Comparison of ENCODE assay signal across 20 cellular contexts in genomic region chr2:152243723-152244122, GRCh38.
DNase-seq lines count a peak whose midpoint lies in the region; ATAC-seq lines count a peak whose summit lies in the region.
"Had no signal": no experiment of that assay in that cellular context is flagged by ENCODE, and none has a peak within 500 bp of the region (broad histone marks: within the 10 kb centered on the region; RNA-seq: fewer than 3 reads in every experiment).

No MANE protein-coding gene starts in this region.

- no peak overlapping the region for H3K27ac Mint-ChIP-seq in T-helper 2 cell treated with Interferon-gamma antibody and Interleukin-4, amounts not matched to agents 5 μg/mL and 100 μg/mL, for 36 hours
- H3K27ac Mint-ChIP-seq: activated naive CD4-positive, alpha-beta T cell treated with anti-CD3 and anti-CD28 coated beads, Interleukin-2, amount 10 ng/mL, durations not matched to agents 7 days and 5 days; activated T-helper 1 cell treated with anti-CD3 and anti-CD28 coated beads, Interleukin-12 subunit alpha, Interleukin-12 subunit beta, Interleukin-2, Interleukin-4 antibody, amounts not matched to agents 30 ng/mL and 10 ng/mL and 1 ng/mL, durations not matched to agents 14 hours and 24 hours and 36 hours had no signal

- H3K9me3 ChIP-seq in right cardiac atrium (ENCODE audit: control insufficient read depth, low read length) = no peaks in the 10 kb centered on the region
- H3K9me3 ChIP-seq in mesenchymal stem cell (ENCODE audit: control insufficient read depth, low read length) = peaks cover 4% of the 10 kb centered on the region

- H3K79me1 ChIP-seq in mesenchymal stem cell (replicated peaks; ENCODE audit: low read length, poor library complexity, severe bottlenecking) = no peaks in the 10 kb centered on the region

- H3K4me1 ChIP-seq in right cardiac atrium (ENCODE audit: control insufficient read depth, insufficient read depth, low read length) = peaks cover 1% of the 10 kb centered on the region
- no peaks in the 10 kb centered on the region for H3K4me1 ChIP-seq in mesenchymal stem cell (ENCODE audit: control insufficient read depth, insufficient read depth, low read depth, low read length)
- H3K4me1 ChIP-seq: psoas muscle had no signal

- H3K18ac ChIP-seq in mesenchymal stem cell (ENCODE audit: low read depth in 1 of 2, low read length in 2 of 2) = peak overlapping the region in 1 of 2 experiments; percentile 39

- H2BK15ac ChIP-seq in mesenchymal stem cell (ENCODE audit: low read depth, poor library complexity, severe bottlenecking) = no peak overlapping the region

- H3K4me3 ChIP-seq in right cardiac atrium (ENCODE audit: low read length) (no peak overlapping the region), mesenchymal stem cell (ENCODE audit: insufficient read depth in 1 of 2, low read depth in 1 of 2, low read length in 2 of 2) (no peak overlapping the region)
- H3K4me3 ChIP-seq: psoas muscle, smooth muscle cell had no signal

- no peak overlapping the region for H2BK12ac ChIP-seq in mesenchymal stem cell (ENCODE audit: low read length in 2 of 2)

- H3K27me3 Mint-ChIP-seq in T-helper 2 cell treated with Interferon-gamma antibody and Interleukin-4, amounts not matched to agents 5 μg/mL and 100 μg/mL, for 36 hours (ENCODE audit: low read depth) = no peaks in the 10 kb centered on the region

- no peaks in the 10 kb centered on the region for H3K36me3 Mint-ChIP-seq in T-helper 2 cell treated with Interferon-gamma antibody and Interleukin-4, amounts not matched to agents 5 μg/mL and 100 μg/mL, for 36 hours (ENCODE audit: low read depth)
- H3K36me3 Mint-ChIP-seq: activated naive CD4-positive, alpha-beta T cell treated with anti-CD3 and anti-CD28 coated beads, Interleukin-2, amount 10 ng/mL, durations not matched to agents 7 days and 5 days had no signal

- H3K27me3 ChIP-seq in right cardiac atrium (ENCODE audit: control insufficient read depth, insufficient read depth) (no peaks in the 10 kb centered on the region), mesenchymal stem cell (ENCODE audit: control insufficient read depth in 1 of 2, insufficient read depth in 1 of 2, low read length in 2 of 2) (no peaks in the 10 kb centered on the region)

- no peak overlapping the region for H2AK5ac ChIP-seq in mesenchymal stem cell (ENCODE audit: low read length, severe bottlenecking)

- H3K9me3 Mint-ChIP-seq in T-helper 2 cell treated with Interferon-gamma antibody and Interleukin-4, amounts not matched to agents 5 μg/mL and 100 μg/mL, for 36 hours = peaks cover 4% of the 10 kb centered on the region
- H3K9me3 Mint-ChIP-seq: activated T-helper 1 cell treated with anti-CD3 and anti-CD28 coated beads, Interleukin-12 subunit alpha, Interleukin-12 subunit beta, Interleukin-2, Interleukin-4 antibody, amounts not matched to agents 30 ng/mL and 10 ng/mL and 1 ng/mL, durations not matched to agents 14 hours and 24 hours and 36 hours; central memory CD8-positive, alpha-beta T cell had no signal

- H3K27ac ChIP-seq in caudate nucleus (ENCODE audit: low read depth, low read length) (peak overlapping the region; percentile 20), right cardiac atrium (ENCODE audit: low read length) (peak overlapping the region; percentile 2), mesenchymal stem cell (ENCODE audit: low read length, poor library complexity, severe bottlenecking) (no peak overlapping the region)
- H3K27ac ChIP-seq: psoas muscle had no signal

- intact Hi-C loops in right cardiac atrium (cut with DNase I) = no loop called here

- no peak overlapping the region for H4K8ac ChIP-seq in mesenchymal stem cell (ENCODE audit: low read length)

- H2BK5ac ChIP-seq in mesenchymal stem cell (ENCODE audit: low read depth, low read length, poor library complexity, severe bottlenecking) = no peak overlapping the region

- H3K9ac ChIP-seq in mesenchymal stem cell (ENCODE audit: low read length) = no peak overlapping the region

- ATAC-seq in right cardiac atrium = peak in 1 of 2 donors; percentile 65
- ATAC-seq in GM18498 (IDR thresholded peaks at IDR 0.05; ENCODE audit: unreplicated experiment) = no peak
- ATAC-seq: psoas muscle had no signal

- no peak overlapping the region for H3K23ac ChIP-seq in mesenchymal stem cell (ENCODE audit: low read length in 2 of 2)

- H3K36me3 ChIP-seq in mesenchymal stem cell (ENCODE audit: control insufficient read depth in 1 of 2, insufficient read depth in 2 of 2, low read depth in 1 of 2, low read length in 2 of 2) = no peaks in the 10 kb centered on the region

- H2AFZ ChIP-seq in mesenchymal stem cell (ENCODE audit: low read depth, low read length) = no peak overlapping the region

- 51% methylated on average over 1 of the region's 1 CpG for WGBS in right cardiac atrium
- 80% methylated on average over 1 of the region's 1 CpG for WGBS in mesenchymal stem cell

- H4K91ac ChIP-seq in mesenchymal stem cell (ENCODE audit: low read length) = no peak overlapping the region

- H3K4me3 Mint-ChIP-seq in T-helper 2 cell treated with Interferon-gamma antibody and Interleukin-4, amounts not matched to agents 5 μg/mL and 100 μg/mL, for 36 hours = no peak overlapping the region
- H3K4me3 Mint-ChIP-seq: activated naive CD4-positive, alpha-beta T cell treated with anti-CD3 and anti-CD28 coated beads, Interleukin-2, amount 10 ng/mL, durations not matched to agents 7 days and 5 days; activated T-helper 1 cell treated with anti-CD3 and anti-CD28 coated beads, Interleukin-12 subunit alpha, Interleukin-12 subunit beta, Interleukin-2, Interleukin-4 antibody, amounts not matched to agents 30 ng/mL and 10 ng/mL and 1 ng/mL, durations not matched to agents 14 hours and 24 hours and 36 hours; central memory CD8-positive, alpha-beta T cell had no signal

- no peak overlapping the region for H2BK120ac ChIP-seq in mesenchymal stem cell (ENCODE audit: low read depth, low read length)

- peaks cover 7% of the 10 kb centered on the region for H3K4me1 Mint-ChIP-seq in T-helper 2 cell treated with Interferon-gamma antibody and Interleukin-4, amounts not matched to agents 5 μg/mL and 100 μg/mL, for 36 hours (ENCODE audit: low read depth)
- H3K4me1 Mint-ChIP-seq: central memory CD8-positive, alpha-beta T cell had no signal

- no peak overlapping the region for H3K4ac ChIP-seq in mesenchymal stem cell (ENCODE audit: low read depth in 1 of 2, low read length in 2 of 2)

- peak; percentile 14 for DNase-seq in EH (ENCODE audit: low read depth)
- peak in 8 of 61 donors; percentile 4 to 50 (median 22) for DNase-seq in caudate nucleus (lab: John Stamatoyannopoulos, UW)
- no peak for DNase-seq in right cardiac atrium
- peak; percentile 46 for DNase-seq in pons (ENCODE audit: low spot score)
- no peak for DNase-seq in mesenchymal stem cell
- no peak for DNase-seq in T-helper 2 cell treated with Interferon-gamma antibody and Interleukin-4, amounts not matched to agents 5 μg/mL and 100 μg/mL, for 36 hours (ENCODE audit: low spot score)
- DNase-seq: activated naive CD4-positive, alpha-beta T cell treated with anti-CD3 and anti-CD28 coated beads, Interleukin-2, amount 10 ng/mL, durations not matched to agents 7 days and 5 days; EL; erythroblast; foreskin fibroblast; NCI-H1105; NCI-H2029; NCI-H226; NCI-H774; psoas muscle; stimulated activated CD4-positive, alpha-beta T cell treated with anti-CD3 and anti-CD28 coated beads, Interleukin-2, amount 100 ng/mL, for 24 hours had no signal

- no peak overlapping the region for H3K14ac ChIP-seq in mesenchymal stem cell (ENCODE audit: low read length in 2 of 2)

- H3K4me2 ChIP-seq in mesenchymal stem cell (ENCODE audit: low read length, poor library complexity, severe bottlenecking) = no peak overlapping the region
- H3K4me2 ChIP-seq: smooth muscle cell had no signal

Comparison
In these comparisons a context has a peak if more than half of its experiments do, and no peak if none do; other contexts are left out.
1. DNase-seq: peak in EH (single experiment) and pons (single experiment); none in right cardiac atrium (0 of 3), mesenchymal stem cell (single experiment) and T-helper 2 cell treated with Interferon-gamma antibody and Interleukin-4, amounts not matched to agents 5 μg/mL and 100 μg/mL, for 36 hours (single experiment).